1 cellular context compared by ENCODE assay signal in the genomic region with DNA sequence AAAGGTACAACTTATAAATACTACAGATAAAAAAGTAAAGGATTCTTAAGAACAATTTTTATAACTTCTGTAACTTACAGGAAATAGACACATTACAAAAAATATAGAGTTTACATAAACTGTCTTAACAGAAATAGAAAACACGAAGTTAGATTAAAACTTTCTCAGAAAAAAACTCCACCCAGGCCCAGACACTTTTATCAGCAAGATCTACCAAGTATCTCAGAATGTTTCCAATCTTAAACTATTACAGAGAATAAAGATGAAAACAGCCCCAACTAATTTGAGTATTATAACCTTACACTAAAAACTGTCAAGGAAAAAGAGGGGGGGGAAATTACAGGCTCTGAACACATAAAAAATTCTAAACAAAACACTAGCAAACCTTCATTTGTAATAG.
TF ChIP-seq lines count a peak whose summit lies in the region.

No MANE protein-coding gene starts in this region.

TF ChIP-seq in HEK293T, 16 proteins besides CTCF, POLR2A, EP300 and RAD21 (continued from another document):
- TF ChIP-seq, protein P1, sequence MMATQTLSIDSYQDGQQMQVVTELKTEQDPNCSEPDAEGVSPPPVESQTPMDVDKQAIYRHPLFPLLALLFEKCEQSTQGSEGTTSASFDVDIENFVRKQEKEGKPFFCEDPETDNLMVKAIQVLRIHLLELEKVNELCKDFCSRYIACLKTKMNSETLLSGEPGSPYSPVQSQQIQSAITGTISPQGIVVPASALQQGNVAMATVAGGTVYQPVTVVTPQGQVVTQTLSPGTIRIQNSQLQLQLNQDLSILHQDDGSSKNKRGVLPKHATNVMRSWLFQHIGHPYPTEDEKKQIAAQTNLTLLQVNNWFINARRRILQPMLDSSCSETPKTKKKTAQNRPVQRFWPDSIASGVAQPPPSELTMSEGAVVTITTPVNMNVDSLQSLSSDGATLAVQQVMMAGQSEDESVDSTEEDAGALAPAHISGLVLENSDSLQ (IDR thresholded peaks at IDR 0.05) = no peak
- TF ChIP-seq FOXA1 (IDR thresholded peaks at IDR 0.05) (no peak), ZNF384 (IDR thresholded peaks at IDR 0.05) (no peak)
